In the genomic region with DNA sequence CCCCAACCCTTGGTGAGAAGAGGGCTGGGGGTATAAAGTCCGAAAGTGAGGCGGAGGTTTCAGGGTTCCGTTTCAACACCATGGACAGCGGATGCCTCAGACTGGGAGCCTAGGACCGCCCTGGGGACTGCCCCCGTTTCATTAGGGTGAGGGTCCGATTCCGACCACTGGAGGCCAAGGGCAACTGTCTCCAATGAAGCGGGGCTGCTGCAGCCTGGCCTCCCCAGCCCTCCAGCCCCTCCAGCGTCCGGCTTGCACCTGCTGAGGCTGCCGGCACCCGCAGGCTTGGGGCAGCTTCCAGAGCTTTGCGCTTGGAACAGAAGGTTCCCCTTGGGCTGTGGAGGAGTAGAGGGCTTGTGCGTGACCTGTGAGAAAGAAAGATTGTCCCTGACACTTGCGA, we compare ENCODE assay signal across 14 cellular contexts. TPM values are rescaled to one million over a fixed set of nuclear protein-coding genes. Genes with fewer than 3 reads are reported as not detected.
DNase-seq lines count a peak whose midpoint lies in the region; ATAC-seq and TF ChIP-seq lines count a peak whose summit lies in the region.
"Had no signal": no experiment of that assay in that cellular context is flagged by ENCODE, and none has a peak within 500 bp of the region (broad histone marks: within the 10 kb centered on the region; RNA-seq: fewer than 3 reads in every experiment).

No MANE protein-coding gene starts in this region.

- H3K27me3 ChIP-seq in endodermal cell (ENCODE audit: control insufficient read depth, insufficient read depth, low read length, poor library complexity, severe bottlenecking), result peaks cover 94% of the 10 kb centered on the region
- peaks cover 0 to 34% (median 17%) of the 10 kb centered on the region in 3 experiments for H3K27me3 ChIP-seq in neuronal stem cell (ENCODE audit: control insufficient read depth in 3 of 3, insufficient read depth in 3 of 3, low read depth in 1 of 3, low read length in 3 of 3)

- peak overlapping the region; percentile 73 for H3K23ac ChIP-seq in neuronal stem cell (ENCODE audit: low read depth, low read length, poor library complexity)

- H2BK120ac ChIP-seq in neuronal stem cell (ENCODE audit: low read depth, low read length), result no peak overlapping the region

- no peak for ATAC-seq in T-helper 17 cell
- ATAC-seq in GM21360 (IDR thresholded peaks at IDR 0.05; ENCODE audit: unreplicated experiment), result no peak
- ATAC-seq in GM19463 (IDR thresholded peaks at IDR 0.05; ENCODE audit: unreplicated experiment), result no peak
- ATAC-seq: activated T-cell treated with anti-CD3 and anti-CD28 coated beads, Interleukin-2, amount 50 U/mL, for 4 hours had no signal

- no peak for DNase-seq in T-helper 2 cell treated with Interferon-gamma antibody and Interleukin-4, amounts not matched to agents 5 μg/mL and 100 μg/mL, for 36 hours (ENCODE audit: low spot score)
- DNase-seq in T-helper 2 cell (no peak), T-helper 17 cell (no peak), endodermal cell (peak; percentile 79), neuronal stem cell (ENCODE audit: low spot score) (peak; percentile 62), DMS153 (lab: John Stamatoyannopoulos, UW) (no peak)
- DNase-seq: activated T-cell treated with anti-CD3 and anti-CD28 coated beads, Interleukin-2, amount 50 U/mL, for 4 hours; NCI-H1105 treated with DMSO at 0.1 percent for 48 hours; trophoblast cell had no signal

- H3K4me3 Mint-ChIP-seq in T-helper 2 cell treated with Interferon-gamma antibody and Interleukin-4, amounts not matched to agents 5 μg/mL and 100 μg/mL, for 36 hours, result no peak overlapping the region
- H3K4me3 Mint-ChIP-seq in T-helper 17 cell (peak overlapping the region; percentile 82), endodermal cell (peak overlapping the region; percentile 28)
- H3K4me3 Mint-ChIP-seq: activated T-cell treated with anti-CD3 and anti-CD28 coated beads, Interleukin-2, amount 50 U/mL, for 4 hours had no signal

- peak overlapping the region; percentile 71 for H3K4me2 ChIP-seq in neuronal stem cell (ENCODE audit: insufficient read depth, low read length, poor library complexity, severe bottlenecking)
- H3K4me2 ChIP-seq: smooth muscle cell had no signal

- H2BK12ac ChIP-seq in neuronal stem cell (ENCODE audit: low read length), result no peak overlapping the region

- H3K4me3 ChIP-seq in endodermal cell (ENCODE audit: low read length) (no peak overlapping the region), neuronal stem cell (ENCODE audit: low read length in 2 of 2) (peak overlapping the region; percentile 17 to 79)
- H3K4me3 ChIP-seq: smooth muscle cell had no signal

- peak overlapping the region; percentile 21 for H2BK15ac ChIP-seq in neuronal stem cell (ENCODE audit: low read length)

- H3K4ac ChIP-seq in neuronal stem cell (ENCODE audit: low read length), result no peak overlapping the region

- peaks cover 2% of the 10 kb centered on the region for H3K4me1 ChIP-seq in endodermal cell (ENCODE audit: control insufficient read depth, insufficient read depth, low read length)
- H3K4me1 ChIP-seq in neuronal stem cell (ENCODE audit: control insufficient read depth in 2 of 2, insufficient read depth in 1 of 2, low read depth in 1 of 2, low read length in 2 of 2), result peaks cover 45 to 54% of the 10 kb centered on the region in 2 donors

- peak overlapping the region; percentile 41 for H3K27ac Mint-ChIP-seq in T-helper 2 cell treated with Interferon-gamma antibody and Interleukin-4, amounts not matched to agents 5 μg/mL and 100 μg/mL, for 36 hours
- H3K27ac Mint-ChIP-seq in T-helper 17 cell, result no peak overlapping the region
- H3K27ac Mint-ChIP-seq in endodermal cell, result no peak overlapping the region

- H2BK5ac ChIP-seq in neuronal stem cell (ENCODE audit: low read length), result peak overlapping the region; percentile 71

- WGBS in endodermal cell (ENCODE audit: insufficient coverage in 1 of 2, insufficient read length in 1 of 2), 2 experiments, result 8% methylated on average over 8 to 16 of the region's 16 CpGs
- WGBS in neuronal stem cell (ENCODE audit: extremely low coverage in 2 of 2, insufficient read length in 2 of 2, insufficient replicate concordance in 1 of 2), 2 donors, result no CpG with 5 or more reads among the region's 16 CpGs

- H3K9me3 ChIP-seq in T-helper 17 cell (ENCODE audit: control insufficient read depth, low read length, poor library complexity, severe bottlenecking) (no peaks in the 10 kb centered on the region), endodermal cell (ENCODE audit: control insufficient read depth, low read length) (no peaks in the 10 kb centered on the region), neuronal stem cell (replicated peaks in 1 of 2; ENCODE audit: control insufficient read depth in 2 of 2, insufficient read depth in 1 of 2, low read depth in 1 of 2, low read length in 2 of 2) (no peaks in the 10 kb centered on the region)

- TF ChIP-seq CTCF in endodermal cell (conservative IDR thresholded peaks at IDR 0.05), result no peak

- H3K36me3 ChIP-seq in endodermal cell (ENCODE audit: control insufficient read depth, insufficient read depth, low read length), result no peaks in the 10 kb centered on the region
- H3K36me3 ChIP-seq in neuronal stem cell (replicated peaks in 1 of 2; ENCODE audit: control insufficient read depth in 2 of 2, insufficient read depth in 2 of 2, low read length in 2 of 2), result peaks cover 0 to 17% of the 10 kb centered on the region in 2 donors
- H3K36me3 ChIP-seq: cardiac muscle cell had no signal

- peak overlapping the region; percentile 80 for H3K18ac ChIP-seq in neuronal stem cell (ENCODE audit: low read length)

- peak overlapping the region; percentile 65 for H4K8ac ChIP-seq in neuronal stem cell (ENCODE audit: low read depth, low read length)

- H3K79me1 ChIP-seq in neuronal stem cell (ENCODE audit: low read depth, low read length), result peaks cover 12% of the 10 kb centered on the region

- H3K36me3 Mint-ChIP-seq in T-helper 2 cell treated with Interferon-gamma antibody and Interleukin-4, amounts not matched to agents 5 μg/mL and 100 μg/mL, for 36 hours (ENCODE audit: low read depth), result no peaks in the 10 kb centered on the region
- H3K36me3 Mint-ChIP-seq in T-helper 17 cell (ENCODE audit: low read depth) (peaks cover 10% of the 10 kb centered on the region), endodermal cell (ENCODE audit: low read depth) (no peaks in the 10 kb centered on the region)

- H4K91ac ChIP-seq in neuronal stem cell (ENCODE audit: low read depth, low read length, poor library complexity), result no peak overlapping the region

- no peaks in the 10 kb centered on the region for H3K4me1 Mint-ChIP-seq in T-helper 2 cell treated with Interferon-gamma antibody and Interleukin-4, amounts not matched to agents 5 μg/mL and 100 μg/mL, for 36 hours (ENCODE audit: low read depth)
- peaks cover 14% of the 10 kb centered on the region for H3K4me1 Mint-ChIP-seq in T-helper 17 cell
- H3K4me1 Mint-ChIP-seq in endodermal cell, result peaks cover 8% of the 10 kb centered on the region

- no peak overlapping the region for H3K27ac ChIP-seq in endodermal cell (ENCODE audit: low read depth, low read length)
- no peak overlapping the region for H3K27ac ChIP-seq in neuronal stem cell (replicated peaks; ENCODE audit: low read length)
- H3K27ac ChIP-seq: cardiac muscle cell had no signal

- H3K9ac ChIP-seq in endodermal cell (ENCODE audit: extremely low read depth, low read length, poor library complexity, severe bottlenecking), result no peak overlapping the region
- peak overlapping the region; percentile 30 for H3K9ac ChIP-seq in neuronal stem cell (ENCODE audit: low read depth, low read length, poor library complexity)

- no peak overlapping the region for H3K14ac ChIP-seq in neuronal stem cell (ENCODE audit: low read length)

- peaks cover 58% of the 10 kb centered on the region for H3K27me3 Mint-ChIP-seq in T-helper 2 cell treated with Interferon-gamma antibody and Interleukin-4, amounts not matched to agents 5 μg/mL and 100 μg/mL, for 36 hours (ENCODE audit: low read depth)
- H3K27me3 Mint-ChIP-seq in T-helper 17 cell (peaks cover 41% of the 10 kb centered on the region), endodermal cell (ENCODE audit: insufficient read depth) (peaks cover 82% of the 10 kb centered on the region)

- H3K9me3 Mint-ChIP-seq in T-helper 2 cell treated with Interferon-gamma antibody and Interleukin-4, amounts not matched to agents 5 μg/mL and 100 μg/mL, for 36 hours, result no peaks in the 10 kb centered on the region
- H3K9me3 Mint-ChIP-seq in endodermal cell, result no peaks in the 10 kb centered on the region
- H3K9me3 Mint-ChIP-seq: activated T-cell treated with anti-CD3 and anti-CD28 coated beads, Interleukin-2, amount 50 U/mL, for 4 hours had no signal

- peak overlapping the region; percentile 89 for H2AFZ ChIP-seq in neuronal stem cell (ENCODE audit: low read length)

- H2AK5ac ChIP-seq in neuronal stem cell (ENCODE audit: low read depth, low read length), result no peak overlapping the region

RNA-seq across cellular contexts. Expression of gene YTHDF1, which starts 39.9 kb away (rescaled TPM):
- total RNA-seq in T-helper 17 cell, result 10 to 100 TPM; 30.0 to 41.4 TPM
- 10 to 100 TPM; 64.9 to 73.2 TPM for total RNA-seq in endodermal cell
- polyA plus RNA-seq in endodermal cell (2013, experiment 1 of 2), result 43.0 TPM
- 41.6 TPM for polyA plus RNA-seq in endodermal cell (2013, experiment 2 of 2)
- 33.5 TPM for polyA plus RNA-seq in neuronal stem cell (2013, experiment 1 of 2)
- 33.7 TPM for polyA plus RNA-seq in neuronal stem cell (2013, experiment 2 of 2)

RNA-seq across cellular contexts. Expression of gene BIRC7, which starts 59.7 kb away (rescaled TPM):
- total RNA-seq in T-helper 17 cell, result not detected
- total RNA-seq in endodermal cell, result not detected
- 0.28 TPM for polyA plus RNA-seq in endodermal cell (2013, experiment 1 of 2)
- polyA plus RNA-seq in endodermal cell (2013, experiment 2 of 2), result 0.21 TPM
- 0.03 TPM for polyA plus RNA-seq in neuronal stem cell (2013, experiment 1 of 2)
- polyA plus RNA-seq in neuronal stem cell (2013, experiment 2 of 2), result 0.06 TPM
- total RNA-seq: activated T-cell treated with anti-CD3 and anti-CD28 coated beads, Interleukin-2, amount 50 U/mL, for 4 hours; myocyte had no signal
- polyA plus RNA-seq: cardiac muscle cell had no signal

Comparison
In these comparisons a context has a peak if more than half of its experiments do, and no peak if none do; other contexts are left out.
1. DNase-seq: peak in endodermal cell (single experiment) and neuronal stem cell (single experiment); none in T-helper 2 cell treated with Interferon-gamma antibody and Interleukin-4, amounts not matched to agents 5 μg/mL and 100 μg/mL, for 36 hours (single experiment), T-helper 2 cell (0 of 5), T-helper 17 cell (0 of 3) and DMS153 (single experiment).